Comparison of ENCODE assay signal across 12 cellular contexts in the genomic region with DNA sequence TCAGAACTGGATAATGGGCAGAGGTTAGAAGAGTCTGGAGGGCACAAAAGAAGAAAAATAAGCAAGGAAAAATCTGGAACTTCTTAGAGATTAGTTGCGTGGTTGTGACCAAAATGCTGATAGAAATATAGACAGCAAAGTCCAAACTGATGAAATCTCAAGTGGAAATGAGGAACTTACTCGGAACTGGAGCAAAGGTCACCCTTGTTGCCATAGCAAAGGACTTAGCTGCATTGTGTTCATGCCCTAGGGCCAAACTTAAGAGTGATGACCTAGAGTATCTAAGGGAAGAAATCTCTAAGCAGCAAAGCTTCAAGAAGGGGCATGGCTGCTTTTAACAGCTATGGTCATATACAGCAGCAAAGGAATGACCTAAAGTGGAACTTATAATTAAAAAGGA.
DNase-seq lines count a peak whose midpoint lies in the region; ATAC-seq and TF ChIP-seq lines count a peak whose summit lies in the region.
"Had no signal": no experiment of that assay in that cellular context is flagged by ENCODE, and none has a peak within 500 bp of the region (broad histone marks: within the 10 kb centered on the region; RNA-seq: fewer than 3 reads in every experiment).

No MANE protein-coding gene starts in this region.

- no peaks in the 10 kb centered on the region for H3K9me3 ChIP-seq in OCI-LY1 (ENCODE audit: low read length)
- no peaks in the 10 kb centered on the region for H3K9me3 ChIP-seq in naive thymus-derived CD4-positive, alpha-beta T cell (ENCODE audit: control insufficient read depth in 2 of 3, low read length in 3 of 3)

- H3K36me3 Mint-ChIP-seq in naive thymus-derived CD4-positive, alpha-beta T cell = peaks cover 0 to 23% (median 11%) of the 10 kb centered on the region in 5 donors
- H3K36me3 Mint-ChIP-seq in activated T-cell treated with anti-CD3 and anti-CD28 coated beads, Interleukin-2, amount 50 U/mL, for 24 hours (ENCODE audit: low read depth) = no peaks in the 10 kb centered on the region
- no peaks in the 10 kb centered on the region for H3K36me3 Mint-ChIP-seq in activated T-helper 2 cell treated with anti-CD3 and anti-CD28 coated beads, Interferon-gamma antibody, Interleukin-2, Interleukin-4, amounts not matched to agents 10 μg/mL and 5 μg/mL and 100 μg/mL, durations not matched to agents 14 hours and 24 hours and 36 hours (ENCODE audit: low read depth)
- H3K36me3 Mint-ChIP-seq: activated naive CD4-positive, alpha-beta T cell treated with anti-CD3 and anti-CD28 coated beads, Interleukin-2, amount 50 U/mL, for 72 hours had no signal

- H3K9me3 Mint-ChIP-seq in naive thymus-derived CD4-positive, alpha-beta T cell = peaks cover 0 to 18% (median 7%) of the 10 kb centered on the region in 11 donors
- peaks cover 8% of the 10 kb centered on the region for H3K9me3 Mint-ChIP-seq in activated T-cell treated with anti-CD3 and anti-CD28 coated beads, Interleukin-2, amount 50 U/mL, for 24 hours
- peaks cover 6% of the 10 kb centered on the region for H3K9me3 Mint-ChIP-seq in activated T-helper 2 cell treated with anti-CD3 and anti-CD28 coated beads, Interferon-gamma antibody, Interleukin-2, Interleukin-4, amounts not matched to agents 10 μg/mL and 5 μg/mL and 100 μg/mL, durations not matched to agents 14 hours and 24 hours and 36 hours

- H3K9me2 ChIP-seq in OCI-LY1 (ENCODE audit: low read depth, low read length) = no peaks in the 10 kb centered on the region

- no peaks in the 10 kb centered on the region for H3F3A ChIP-seq in OCI-LY1 (ENCODE audit: insufficient read depth, low read length)

- no peak for TF ChIP-seq CTCF in OCI-LY1 (IDR thresholded peaks at IDR 0.05; ENCODE audit: low read length)
- TF ChIP-seq CTCF in epithelial cell of esophagus (IDR thresholded peaks at IDR 0.05; ENCODE audit: insufficient read depth, low read depth, low read length, missing control alignments) = no peak

- no peaks in the 10 kb centered on the region for H3K79me2 ChIP-seq in OCI-LY1 (ENCODE audit: insufficient read depth, low read length)

- peaks cover 15% of the 10 kb centered on the region for H3K4me1 ChIP-seq in OCI-LY1 (ENCODE audit: insufficient read depth, low read length, severe bottlenecking)
- no peaks in the 10 kb centered on the region for H3K4me1 ChIP-seq in naive thymus-derived CD4-positive, alpha-beta T cell (ENCODE audit: control insufficient read depth in 2 of 2, insufficient read depth in 2 of 2, low read length in 2 of 2)

- no peaks in the 10 kb centered on the region for H3K36me3 ChIP-seq in OCI-LY1 (ENCODE audit: insufficient read depth, low read length)
- H3K36me3 ChIP-seq in naive thymus-derived CD4-positive, alpha-beta T cell (ENCODE audit: control insufficient read depth in 2 of 3, insufficient read depth in 3 of 3, low read length in 3 of 3) = no peaks in the 10 kb centered on the region

- H3K27me3 Mint-ChIP-seq in naive thymus-derived CD4-positive, alpha-beta T cell = no peaks in the 10 kb centered on the region
- no peaks in the 10 kb centered on the region for H3K27me3 Mint-ChIP-seq in activated T-cell treated with anti-CD3 and anti-CD28 coated beads, Interleukin-2, amount 50 U/mL, for 24 hours
- H3K27me3 Mint-ChIP-seq in activated T-helper 2 cell treated with anti-CD3 and anti-CD28 coated beads, Interferon-gamma antibody, Interleukin-2, Interleukin-4, amounts not matched to agents 10 μg/mL and 5 μg/mL and 100 μg/mL, durations not matched to agents 14 hours and 24 hours and 36 hours (ENCODE audit: low read depth) = no peaks in the 10 kb centered on the region

- H2AFZ ChIP-seq in OCI-LY1 (ENCODE audit: low read length) = no peak overlapping the region

- no peaks in the 10 kb centered on the region for H3K4me1 Mint-ChIP-seq in naive thymus-derived CD4-positive, alpha-beta T cell
- no peaks in the 10 kb centered on the region for H3K4me1 Mint-ChIP-seq in activated T-cell treated with anti-CD3 and anti-CD28 coated beads, Interleukin-2, amount 50 U/mL, for 24 hours (ENCODE audit: low read depth)
- H3K4me1 Mint-ChIP-seq in activated T-helper 2 cell treated with anti-CD3 and anti-CD28 coated beads, Interferon-gamma antibody, Interleukin-2, Interleukin-4, amounts not matched to agents 10 μg/mL and 5 μg/mL and 100 μg/mL, durations not matched to agents 14 hours and 24 hours and 36 hours (ENCODE audit: low read depth) = no peaks in the 10 kb centered on the region

- intact Hi-C loops in naive thymus-derived CD4-positive, alpha-beta T cell (cut with micrococcal nuclease) = no loop called here
- intact Hi-C loops in activated T-helper 2 cell treated with anti-CD3 and anti-CD28 coated beads, Interferon-gamma antibody, Interleukin-2, Interleukin-4, amounts not matched to agents 10 μg/mL and 5 μg/mL and 100 μg/mL, durations not matched to agents 14 hours and 24 hours and 36 hours (cut with micrococcal nuclease) = no loop called here

- H3K4me3 Mint-ChIP-seq in naive thymus-derived CD4-positive, alpha-beta T cell = no peak overlapping the region
- H3K4me3 Mint-ChIP-seq in activated T-cell treated with anti-CD3 and anti-CD28 coated beads, Interleukin-2, amount 50 U/mL, for 24 hours = no peak overlapping the region
- no peak overlapping the region for H3K4me3 Mint-ChIP-seq in activated T-helper 2 cell treated with anti-CD3 and anti-CD28 coated beads, Interferon-gamma antibody, Interleukin-2, Interleukin-4, amounts not matched to agents 10 μg/mL and 5 μg/mL and 100 μg/mL, durations not matched to agents 14 hours and 24 hours and 36 hours (ENCODE audit: low read depth)

- H3K4me2 ChIP-seq in OCI-LY1 (ENCODE audit: low read length) = no peak overlapping the region

- H3K27me3 ChIP-seq in OCI-LY1 (ENCODE audit: insufficient read depth, low read length) = no peaks in the 10 kb centered on the region
- H3K27me3 ChIP-seq in naive thymus-derived CD4-positive, alpha-beta T cell (ENCODE audit: control insufficient read depth in 2 of 2, insufficient read depth in 2 of 2, low read length in 2 of 2) = no peaks in the 10 kb centered on the region

- POLR2A ChIA-PET in naive thymus-derived CD4-positive, alpha-beta T cell (lab: Charles Lee) = no interaction called here

- no peak overlapping the region for H3K27ac Mint-ChIP-seq in naive thymus-derived CD4-positive, alpha-beta T cell
- no peak overlapping the region for H3K27ac Mint-ChIP-seq in activated T-cell treated with anti-CD3 and anti-CD28 coated beads, Interleukin-2, amount 50 U/mL, for 24 hours
- H3K27ac Mint-ChIP-seq in activated T-helper 2 cell treated with anti-CD3 and anti-CD28 coated beads, Interferon-gamma antibody, Interleukin-2, Interleukin-4, amounts not matched to agents 10 μg/mL and 5 μg/mL and 100 μg/mL, durations not matched to agents 14 hours and 24 hours and 36 hours = no peak overlapping the region
- H3K27ac Mint-ChIP-seq: activated naive CD4-positive, alpha-beta T cell treated with anti-CD3 and anti-CD28 coated beads, Interleukin-2, amount 50 U/mL, for 72 hours had no signal

- peak; percentile 86 for ATAC-seq in naive thymus-derived CD4-positive, alpha-beta T cell
- ATAC-seq in HG03095 (IDR thresholded peaks at IDR 0.05; ENCODE audit: unreplicated experiment) = no peak
- ATAC-seq: activated CD4-positive, CD25-positive, alpha-beta regulatory T cell treated with anti-CD3 and anti-CD28 coated beads, Interleukin-2, amount 50 U/mL, for 24 hours; activated naive CD4-positive, alpha-beta T cell treated with anti-CD3 and anti-CD28 coated beads, Interleukin-2, amount 50 U/mL, for 72 hours had no signal

- CTCF ChIA-PET in naive thymus-derived CD4-positive, alpha-beta T cell (lab: Charles Lee) = interaction anchor here (0.5 kb wide), 1 partner anchor 108 kb away, joined by 3 read pairs; no protein-coding TSS in a partner anchor

- H3K27ac ChIP-seq in OCI-LY1 (ENCODE audit: low read depth, low read length, poor library complexity, severe bottlenecking) = peak overlapping the region; percentile 50
- no peak overlapping the region for H3K27ac ChIP-seq in naive thymus-derived CD4-positive, alpha-beta T cell (ENCODE audit: low read depth, low read length)

- DNase-seq in ELR (ENCODE audit: low read depth) = peak; percentile 69
- peak; percentile 36 for DNase-seq in epithelial cell of esophagus (ENCODE audit: low read depth)
- DNase-seq in naive thymus-derived CD4-positive, alpha-beta T cell = no peak
- no peak for DNase-seq in activated T-cell treated with anti-CD3 and anti-CD28 coated beads, Interleukin-2, amount 50 U/mL, for 24 hours
- no peak for DNase-seq in 8988T
- DNase-seq in activated T-helper 2 cell treated with anti-CD3 and anti-CD28 coated beads, Interferon-gamma antibody, Interleukin-2, Interleukin-4, amounts not matched to agents 10 μg/mL and 5 μg/mL and 100 μg/mL, durations not matched to agents 14 hours and 24 hours and 36 hours (ENCODE audit: low spot score) = no peak
- DNase-seq: NK-92 treated with Interleukin-12 subunit alpha and Interleukin-12 subunit beta, amount 100 ng/mL, for 24 hours; stimulated activated naive CD4-positive, alpha-beta T cell had no signal

- H3K4me3 ChIP-seq in OCI-LY1 (ENCODE audit: low read depth, low read length, poor library complexity, severe bottlenecking) (no peak overlapping the region), epithelial cell of esophagus (ENCODE audit: low read length) (no peak overlapping the region)
- H3K4me3 ChIP-seq in naive thymus-derived CD4-positive, alpha-beta T cell (ENCODE audit: low read length) = no peak overlapping the region

- H4K20me1 ChIP-seq in OCI-LY1 (ENCODE audit: insufficient read depth, low read length) = no peaks in the 10 kb centered on the region

- H3K9ac ChIP-seq in OCI-LY1 (ENCODE audit: low read length) = no peak overlapping the region

Comparison
In these comparisons a context has a peak if more than half of its experiments do, and no peak if none do; other contexts are left out.
1. DNase-seq: peak in ELR (single experiment) and epithelial cell of esophagus (single experiment); none in naive thymus-derived CD4-positive, alpha-beta T cell (0 of 9), activated T-cell treated with anti-CD3 and anti-CD28 coated beads, Interleukin-2, amount 50 U/mL, for 24 hours (single experiment), 8988T (single experiment) and activated T-helper 2 cell treated with anti-CD3 and anti-CD28 coated beads, Interferon-gamma antibody, Interleukin-2, Interleukin-4, amounts not matched to agents 10 μg/mL and 5 μg/mL and 100 μg/mL, durations not matched to agents 14 hours and 24 hours and 36 hours (single experiment).